Comparison of ENCODE assay signal across 9 cellular contexts in the genomic region with DNA sequence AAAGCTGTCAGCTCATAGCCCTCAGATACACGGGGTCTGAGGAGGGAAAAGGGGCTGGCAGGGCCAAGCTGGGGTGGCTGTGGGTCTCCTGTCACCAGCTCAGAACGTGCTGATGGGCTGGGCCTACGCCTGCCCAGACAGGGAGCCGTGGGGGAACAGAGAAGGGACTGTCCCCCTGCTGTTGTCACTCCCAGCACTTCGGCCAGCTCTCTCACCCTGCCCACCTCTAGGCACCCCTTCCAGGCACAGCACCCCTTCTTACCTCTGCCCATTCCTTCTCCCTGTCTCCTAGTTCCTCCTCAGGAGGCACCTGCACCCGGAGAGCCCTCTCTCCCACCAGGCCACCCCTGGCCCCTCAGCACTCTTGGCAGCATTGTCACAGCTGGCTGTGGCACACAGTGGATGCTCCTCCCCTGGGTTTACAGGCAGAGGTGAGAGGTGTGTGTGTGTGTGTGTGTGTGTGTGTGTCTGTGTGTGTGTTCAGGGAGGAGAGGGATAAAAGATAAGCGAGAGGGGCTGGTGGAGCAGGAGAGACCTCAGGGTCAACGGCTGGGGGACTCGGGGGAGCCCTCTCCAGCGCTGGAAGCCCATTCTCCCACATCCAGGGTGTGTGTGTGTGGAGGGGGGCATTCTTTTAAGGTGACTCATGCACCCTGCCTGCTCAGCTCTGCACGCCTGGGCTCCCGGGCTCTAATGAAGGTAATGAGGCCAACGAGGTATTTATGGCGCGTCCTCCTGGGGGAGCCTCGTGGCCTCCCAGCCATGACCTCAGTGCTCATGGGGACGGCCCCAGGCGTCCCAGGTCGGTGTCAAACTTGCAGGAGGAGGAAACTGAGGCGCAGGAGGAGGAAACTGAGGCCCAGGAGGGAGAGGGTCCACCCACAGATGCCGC.
DNase-seq lines count a peak whose midpoint lies in the region; ATAC-seq and FAIRE-seq lines count a peak whose summit lies in the region.
"Had no signal": no experiment of that assay in that cellular context is flagged by ENCODE, and none has a peak within 500 bp of the region (broad histone marks: within the 10 kb centered on the region; RNA-seq: fewer than 3 reads in every experiment).

No MANE protein-coding gene starts in this region.

- H3K36me3 ChIP-seq in SJCRH30 (no peaks in the 10 kb centered on the region), small intestine (ENCODE audit: control insufficient read depth in 2 of 2, insufficient read depth in 2 of 2, low read length in 2 of 2) (no peaks in the 10 kb centered on the region)

- H3K4me1 ChIP-seq in SJCRH30 (peaks cover 10% of the 10 kb centered on the region), small intestine (ENCODE audit: control insufficient read depth in 2 of 2, insufficient read depth in 1 of 2, low read depth in 1 of 2, low read length in 1 of 2) (no peaks in the 10 kb centered on the region)

- no peak for FAIRE-seq in small intestine (lab: Jason Lieb, UNC)

- DNase-seq in H4 (ENCODE audit: low spot score) (peak; percentile 87), SJCRH30 (peak; percentile 68 to 77), glomerular visceral epithelial cell (ENCODE audit: extremely low spot score) (peak; percentile 98), small intestine (peak; percentile 68), Ammon's horn (ENCODE audit: low spot score) (no peak)
- DNase-seq: midbrain had no signal

- H3K27ac ChIP-seq in SJCRH30, result peak overlapping the region; percentile 75
- no peak overlapping the region for H3K27ac ChIP-seq in small intestine (ENCODE audit: low read depth in 1 of 2, low read length in 1 of 2)

- peak overlapping the region; percentile 21 for H3K4me3 ChIP-seq in SJCRH30
- no peak overlapping the region for H3K4me3 ChIP-seq in small intestine (ENCODE audit: low read depth in 1 of 2, low read length in 2 of 2)

- ATAC-seq in HG03097 (IDR thresholded peaks at IDR 0.05; ENCODE audit: low FRiP score, unreplicated experiment) (no peak), GM21526 (IDR thresholded peaks at IDR 0.05; ENCODE audit: low FRiP score, unreplicated experiment) (no peak), GM18858 (IDR thresholded peaks at IDR 0.05; ENCODE audit: unreplicated experiment) (no peak)

- no peaks in the 10 kb centered on the region for H3K27me3 ChIP-seq in SJCRH30
- no peaks in the 10 kb centered on the region for H3K27me3 ChIP-seq in small intestine (ENCODE audit: control insufficient read depth in 2 of 2, insufficient read depth in 2 of 2, low read length in 2 of 2)

- 27 to 60% (median 43%) methylated on average over 19 to 21 of the region's 21 CpGs for WGBS in small intestine, 3 donors

- no peaks in the 10 kb centered on the region for H3K9me3 ChIP-seq in SJCRH30 (replicated peaks)
- no peaks in the 10 kb centered on the region for H3K9me3 ChIP-seq in small intestine (ENCODE audit: control insufficient read depth, low read depth)
